In genomic region chr12:53344824-53345485, GRCh38 we compare ENCODE assay signal across 1 cellular context.
TF ChIP-seq lines count a peak whose summit lies in the region.

No MANE protein-coding gene starts in this region.

TF ChIP-seq in HEK293, 187 proteins besides CTCF, POLR2A, EP300 and RAD21 (continued from another document):
- TF ChIP-seq, protein P1, sequence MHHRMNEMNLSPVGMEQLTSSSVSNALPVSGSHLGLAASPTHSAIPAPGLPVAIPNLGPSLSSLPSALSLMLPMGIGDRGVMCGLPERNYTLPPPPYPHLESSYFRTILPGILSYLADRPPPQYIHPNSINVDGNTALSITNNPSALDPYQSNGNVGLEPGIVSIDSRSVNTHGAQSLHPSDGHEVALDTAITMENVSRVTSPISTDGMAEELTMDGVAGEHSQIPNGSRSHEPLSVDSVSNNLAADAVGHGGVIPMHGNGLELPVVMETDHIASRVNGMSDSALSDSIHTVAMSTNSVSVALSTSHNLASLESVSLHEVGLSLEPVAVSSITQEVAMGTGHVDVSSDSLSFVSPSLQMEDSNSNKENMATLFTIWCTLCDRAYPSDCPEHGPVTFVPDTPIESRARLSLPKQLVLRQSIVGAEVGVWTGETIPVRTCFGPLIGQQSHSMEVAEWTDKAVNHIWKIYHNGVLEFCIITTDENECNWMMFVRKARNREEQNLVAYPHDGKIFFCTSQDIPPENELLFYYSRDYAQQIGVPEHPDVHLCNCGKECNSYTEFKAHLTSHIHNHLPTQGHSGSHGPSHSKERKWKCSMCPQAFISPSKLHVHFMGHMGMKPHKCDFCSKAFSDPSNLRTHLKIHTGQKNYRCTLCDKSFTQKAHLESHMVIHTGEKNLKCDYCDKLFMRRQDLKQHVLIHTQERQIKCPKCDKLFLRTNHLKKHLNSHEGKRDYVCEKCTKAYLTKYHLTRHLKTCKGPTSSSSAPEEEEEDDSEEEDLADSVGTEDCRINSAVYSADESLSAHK (tag by site-specific recombination; IDR thresholded peaks at IDR 0.05), result peak; percentile 39; the same call in 1 of the 2 replicates
- TF ChIP-seq ZNF394 (tag by site-specific recombination; IDR thresholded peaks at IDR 0.05; ENCODE audit: borderline replicate concordance), result peak; percentile 50; the same call in 1 of the 2 replicates
- peak; percentile 19; the same call in 1 of the 2 replicates for TF ChIP-seq ZBTB48 (tag by site-specific recombination; IDR thresholded peaks at IDR 0.05)
- peak; percentile 74 for TF ChIP-seq ZNF2 (tag by site-specific recombination; IDR thresholded peaks at IDR 0.05)
- no peak for TF ChIP-seq ZNF426 (tag by site-specific recombination; IDR thresholded peaks at IDR 0.05)
- no peak for TF ChIP-seq ZNF266 (tag by site-specific recombination; IDR thresholded peaks at IDR 0.05; ENCODE audit: low read depth)
- peak; percentile 59; the same call in 1 of the 2 replicates for TF ChIP-seq ZNF843 (tag by site-specific recombination; IDR thresholded peaks at IDR 0.05)
- peak; percentile 75 for TF ChIP-seq ZNF600 (tag by site-specific recombination; IDR thresholded peaks at IDR 0.05)
- TF ChIP-seq KLF9 (tag by site-specific recombination; IDR thresholded peaks at IDR 0.05; ENCODE audit: low read depth), result peak; percentile 52
- TF ChIP-seq FEZF1 (tag by site-specific recombination; IDR thresholded peaks at IDR 0.05), result peak; percentile 49
- TF ChIP-seq SP3 (tag by site-specific recombination; IDR thresholded peaks at IDR 0.05), result peak; percentile 67
- TF ChIP-seq ZNF561 (tag by site-specific recombination; IDR thresholded peaks at IDR 0.05; ENCODE audit: borderline replicate concordance), result peak; percentile 28; the same call in 1 of the 2 replicates
- TF ChIP-seq ZFP37 (tag by site-specific recombination; IDR thresholded peaks at IDR 0.05), result peak; percentile 36; the same call in 1 of the 2 replicates
- peak; percentile 37; the same call in 1 of the 2 replicates for TF ChIP-seq ZNF629 (tag by site-specific recombination; IDR thresholded peaks at IDR 0.05)
- TF ChIP-seq ZNF324 (tag by site-specific recombination; IDR thresholded peaks at IDR 0.05), result 0 out of 2 replicates have a peak, but pooled peaks have one; percentile 60
- TF ChIP-seq ZBTB17 (tag by site-specific recombination; IDR thresholded peaks at IDR 0.05), result peak; percentile 67
- TF ChIP-seq, protein P2, sequence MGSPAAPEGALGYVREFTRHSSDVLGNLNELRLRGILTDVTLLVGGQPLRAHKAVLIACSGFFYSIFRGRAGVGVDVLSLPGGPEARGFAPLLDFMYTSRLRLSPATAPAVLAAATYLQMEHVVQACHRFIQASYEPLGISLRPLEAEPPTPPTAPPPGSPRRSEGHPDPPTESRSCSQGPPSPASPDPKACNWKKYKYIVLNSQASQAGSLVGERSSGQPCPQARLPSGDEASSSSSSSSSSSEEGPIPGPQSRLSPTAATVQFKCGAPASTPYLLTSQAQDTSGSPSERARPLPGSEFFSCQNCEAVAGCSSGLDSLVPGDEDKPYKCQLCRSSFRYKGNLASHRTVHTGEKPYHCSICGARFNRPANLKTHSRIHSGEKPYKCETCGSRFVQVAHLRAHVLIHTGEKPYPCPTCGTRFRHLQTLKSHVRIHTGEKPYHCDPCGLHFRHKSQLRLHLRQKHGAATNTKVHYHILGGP (tag by site-specific recombination; IDR thresholded peaks at IDR 0.05), result no peak
- TF ChIP-seq, protein P3, sequence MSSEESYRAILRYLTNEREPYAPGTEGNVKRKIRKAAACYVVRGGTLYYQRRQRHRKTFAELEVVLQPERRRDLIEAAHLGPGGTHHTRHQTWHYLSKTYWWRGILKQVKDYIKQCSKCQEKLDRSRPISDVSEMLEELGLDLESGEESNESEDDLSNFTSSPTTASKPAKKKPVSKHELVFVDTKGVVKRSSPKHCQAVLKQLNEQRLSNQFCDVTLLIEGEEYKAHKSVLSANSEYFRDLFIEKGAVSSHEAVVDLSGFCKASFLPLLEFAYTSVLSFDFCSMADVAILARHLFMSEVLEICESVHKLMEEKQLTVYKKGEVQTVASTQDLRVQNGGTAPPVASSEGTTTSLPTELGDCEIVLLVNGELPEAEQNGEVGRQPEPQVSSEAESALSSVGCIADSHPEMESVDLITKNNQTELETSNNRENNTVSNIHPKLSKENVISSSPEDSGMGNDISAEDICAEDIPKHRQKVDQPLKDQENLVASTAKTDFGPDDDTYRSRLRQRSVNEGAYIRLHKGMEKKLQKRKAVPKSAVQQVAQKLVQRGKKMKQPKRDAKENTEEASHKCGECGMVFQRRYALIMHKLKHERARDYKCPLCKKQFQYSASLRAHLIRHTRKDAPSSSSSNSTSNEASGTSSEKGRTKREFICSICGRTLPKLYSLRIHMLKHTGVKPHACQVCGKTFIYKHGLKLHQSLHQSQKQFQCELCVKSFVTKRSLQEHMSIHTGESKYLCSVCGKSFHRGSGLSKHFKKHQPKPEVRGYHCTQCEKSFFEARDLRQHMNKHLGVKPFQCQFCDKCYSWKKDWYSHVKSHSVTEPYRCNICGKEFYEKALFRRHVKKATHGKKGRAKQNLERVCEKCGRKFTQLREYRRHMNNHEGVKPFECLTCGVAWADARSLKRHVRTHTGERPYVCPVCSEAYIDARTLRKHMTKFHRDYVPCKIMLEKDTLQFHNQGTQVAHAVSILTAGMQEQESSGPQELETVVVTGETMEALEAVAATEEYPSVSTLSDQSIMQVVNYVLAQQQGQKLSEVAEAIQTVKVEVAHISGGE (tag by site-specific recombination; conservative IDR thresholded peaks at IDR 0.05; ENCODE audit: low read depth), result peak; percentile 75
- peak; percentile 74 for TF ChIP-seq ZEB2 (tag by site-specific recombination; IDR thresholded peaks at IDR 0.05)
- no peak for TF ChIP-seq ZNF585B (tag by site-specific recombination; IDR thresholded peaks at IDR 0.05)
- TF ChIP-seq ZSCAN30 (tag by site-specific recombination; IDR thresholded peaks at IDR 0.05), result no peak
- TF ChIP-seq ZNF776 (tag by site-specific recombination; IDR thresholded peaks at IDR 0.05; ENCODE audit: borderline replicate concordance), result no peak
- TF ChIP-seq ZNF626 (tag by site-specific recombination; IDR thresholded peaks at IDR 0.05), result no peak
- TF ChIP-seq MZF1 (tag by site-specific recombination; IDR thresholded peaks at IDR 0.05; ENCODE audit: borderline replicate concordance), result no peak
- peak; percentile 35 for TF ChIP-seq ZNF654 (tag by site-specific recombination; IDR thresholded peaks at IDR 0.05; ENCODE audit: low read depth)
- TF ChIP-seq ZNF341 (tag by site-specific recombination; IDR thresholded peaks at IDR 0.05; ENCODE audit: low read depth), result peak; percentile 51
- TF ChIP-seq SP2 (tag by site-specific recombination; IDR thresholded peaks at IDR 0.05), result peak; percentile 50
- TF ChIP-seq KLF1 (tag by site-specific recombination; IDR thresholded peaks at IDR 0.05), result 0 out of 2 replicates have a peak, but pooled peaks have one; percentile 26
- TF ChIP-seq, protein P4, sequence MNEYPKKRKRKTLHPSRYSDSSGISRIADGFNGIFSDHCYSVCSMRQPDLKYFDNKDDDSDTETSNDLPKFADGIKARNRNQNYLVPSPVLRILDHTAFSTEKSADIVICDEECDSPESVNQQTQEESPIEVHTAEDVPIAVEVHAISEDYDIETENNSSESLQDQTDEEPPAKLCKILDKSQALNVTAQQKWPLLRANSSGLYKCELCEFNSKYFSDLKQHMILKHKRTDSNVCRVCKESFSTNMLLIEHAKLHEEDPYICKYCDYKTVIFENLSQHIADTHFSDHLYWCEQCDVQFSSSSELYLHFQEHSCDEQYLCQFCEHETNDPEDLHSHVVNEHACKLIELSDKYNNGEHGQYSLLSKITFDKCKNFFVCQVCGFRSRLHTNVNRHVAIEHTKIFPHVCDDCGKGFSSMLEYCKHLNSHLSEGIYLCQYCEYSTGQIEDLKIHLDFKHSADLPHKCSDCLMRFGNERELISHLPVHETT (tag by site-specific recombination; IDR thresholded peaks at IDR 0.05), result 0 out of 2 replicates have a peak, but pooled peaks have one; percentile 37
- TF ChIP-seq ZNF404 (tag by site-specific recombination; IDR thresholded peaks at IDR 0.05), result no peak
- no peak for TF ChIP-seq ZNF544 (tag by site-specific recombination; IDR thresholded peaks at IDR 0.05)
- TF ChIP-seq ZNF677 (tag by site-specific recombination; IDR thresholded peaks at IDR 0.05), result no peak
- TF ChIP-seq ZNF140 (tag by site-specific recombination; IDR thresholded peaks at IDR 0.05), result no peak
- 0 out of 2 replicates have a peak, but pooled peaks have one; percentile 31 for TF ChIP-seq ZFHX2 (tag by site-specific recombination; conservative IDR thresholded peaks at IDR 0.05)
- peak; percentile 50; the same call in 1 of the 2 replicates for TF ChIP-seq ZXDB (tag by site-specific recombination; IDR thresholded peaks at IDR 0.05)
- peak; percentile 95 for TF ChIP-seq GLIS2 (tag by site-specific recombination; IDR thresholded peaks at IDR 0.05)
- TF ChIP-seq ZNF549 (tag by site-specific recombination; IDR thresholded peaks at IDR 0.05), result no peak
- peak; percentile 60 for TF ChIP-seq ZBTB8A (tag by site-specific recombination; IDR thresholded peaks at IDR 0.05)
- TF ChIP-seq ZNF777 (tag by site-specific recombination; IDR thresholded peaks at IDR 0.05; ENCODE audit: borderline replicate concordance), result peak; percentile 68; the same call in 1 of the 2 replicates
- peak; percentile 21; the same call in 1 of the 2 replicates for TF ChIP-seq ZFP69B (tag by site-specific recombination; IDR thresholded peaks at IDR 0.05)
- peak; percentile 52; the same call in 1 of the 2 replicates for TF ChIP-seq ZNF692 (tag by site-specific recombination; IDR thresholded peaks at IDR 0.05)
- TF ChIP-seq ZNF155 (tag by site-specific recombination; IDR thresholded peaks at IDR 0.05), result no peak
- peak; percentile 73; the same call in 1 of the 2 replicates for TF ChIP-seq KLF16 (tag by site-specific recombination; IDR thresholded peaks at IDR 0.05)
- peak; percentile 85 for TF ChIP-seq ZNF335 (tag by site-specific recombination; conservative IDR thresholded peaks at IDR 0.05)
- TF ChIP-seq ZNF114 (tag by site-specific recombination; IDR thresholded peaks at IDR 0.05), result no peak
- TF ChIP-seq, protein P5, sequence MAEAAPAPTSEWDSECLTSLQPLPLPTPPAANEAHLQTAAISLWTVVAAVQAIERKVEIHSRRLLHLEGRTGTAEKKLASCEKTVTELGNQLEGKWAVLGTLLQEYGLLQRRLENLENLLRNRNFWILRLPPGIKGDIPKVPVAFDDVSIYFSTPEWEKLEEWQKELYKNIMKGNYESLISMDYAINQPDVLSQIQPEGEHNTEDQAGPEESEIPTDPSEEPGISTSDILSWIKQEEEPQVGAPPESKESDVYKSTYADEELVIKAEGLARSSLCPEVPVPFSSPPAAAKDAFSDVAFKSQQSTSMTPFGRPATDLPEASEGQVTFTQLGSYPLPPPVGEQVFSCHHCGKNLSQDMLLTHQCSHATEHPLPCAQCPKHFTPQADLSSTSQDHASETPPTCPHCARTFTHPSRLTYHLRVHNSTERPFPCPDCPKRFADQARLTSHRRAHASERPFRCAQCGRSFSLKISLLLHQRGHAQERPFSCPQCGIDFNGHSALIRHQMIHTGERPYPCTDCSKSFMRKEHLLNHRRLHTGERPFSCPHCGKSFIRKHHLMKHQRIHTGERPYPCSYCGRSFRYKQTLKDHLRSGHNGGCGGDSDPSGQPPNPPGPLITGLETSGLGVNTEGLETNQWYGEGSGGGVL (tag by site-specific recombination; IDR thresholded peaks at IDR 0.05), result peak; percentile 49
- TF ChIP-seq ZNF239 (tag by site-specific recombination; IDR thresholded peaks at IDR 0.05), result 0 out of 2 replicates have a peak, but pooled peaks have one; percentile 8
- peak; percentile 90 for TF ChIP-seq PRDM1 (tag by site-specific recombination; IDR thresholded peaks at IDR 0.05)
- no peak for TF ChIP-seq MEIS1 (CRISPR knock-in tag; IDR thresholded peaks at IDR 0.05; ENCODE audit: borderline replicate concordance)
- 0 out of 2 replicates have a peak, but pooled peaks have one; percentile 30 for TF ChIP-seq ZNF423 (tag by site-specific recombination; IDR thresholded peaks at IDR 0.05)
- TF ChIP-seq ZIC2 (tag by site-specific recombination; IDR thresholded peaks at IDR 0.05), result peak; percentile 95
- no peak for TF ChIP-seq ZNF133 (tag by site-specific recombination; IDR thresholded peaks at IDR 0.05)
- TF ChIP-seq SP7 (tag by site-specific recombination; IDR thresholded peaks at IDR 0.05), result peak; percentile 53; the same call in 1 of the 2 replicates
- TF ChIP-seq, protein P6, sequence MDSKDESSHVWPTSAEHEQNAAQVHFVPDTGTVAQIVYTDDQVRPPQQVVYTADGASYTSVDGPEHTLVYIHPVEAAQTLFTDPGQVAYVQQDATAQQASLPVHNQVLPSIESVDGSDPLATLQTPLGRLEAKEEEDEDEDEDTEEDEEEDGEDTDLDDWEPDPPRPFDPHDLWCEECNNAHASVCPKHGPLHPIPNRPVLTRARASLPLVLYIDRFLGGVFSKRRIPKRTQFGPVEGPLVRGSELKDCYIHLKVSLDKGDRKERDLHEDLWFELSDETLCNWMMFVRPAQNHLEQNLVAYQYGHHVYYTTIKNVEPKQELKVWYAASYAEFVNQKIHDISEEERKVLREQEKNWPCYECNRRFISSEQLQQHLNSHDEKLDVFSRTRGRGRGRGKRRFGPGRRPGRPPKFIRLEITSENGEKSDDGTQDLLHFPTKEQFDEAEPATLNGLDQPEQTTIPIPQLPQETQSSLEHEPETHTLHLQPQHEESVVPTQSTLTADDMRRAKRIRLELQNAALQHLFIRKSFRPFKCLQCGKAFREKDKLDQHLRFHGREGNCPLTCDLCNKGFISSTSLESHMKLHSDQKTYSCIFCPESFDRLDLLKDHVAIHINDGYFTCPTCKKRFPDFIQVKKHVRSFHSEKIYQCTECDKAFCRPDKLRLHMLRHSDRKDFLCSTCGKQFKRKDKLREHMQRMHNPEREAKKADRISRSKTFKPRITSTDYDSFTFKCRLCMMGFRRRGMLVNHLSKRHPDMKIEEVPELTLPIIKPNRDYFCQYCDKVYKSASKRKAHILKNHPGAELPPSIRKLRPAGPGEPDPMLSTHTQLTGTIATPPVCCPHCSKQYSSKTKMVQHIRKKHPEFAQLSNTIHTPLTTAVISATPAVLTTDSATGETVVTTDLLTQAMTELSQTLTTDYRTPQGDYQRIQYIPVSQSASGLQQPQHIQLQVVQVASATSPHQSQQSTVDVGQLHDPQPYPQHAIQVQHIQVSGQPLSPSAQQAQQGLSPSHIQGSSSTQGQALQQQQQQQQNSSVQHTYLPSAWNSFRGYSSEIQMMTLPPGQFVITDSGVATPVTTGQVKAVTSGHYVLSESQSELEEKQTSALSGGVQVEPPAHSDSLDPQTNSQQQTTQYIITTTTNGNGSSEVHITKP (tag by site-specific recombination; IDR thresholded peaks at IDR 0.05), result peak; percentile 61
